Comparison of ENCODE assay signal across 14 cellular contexts in the genomic region with DNA sequence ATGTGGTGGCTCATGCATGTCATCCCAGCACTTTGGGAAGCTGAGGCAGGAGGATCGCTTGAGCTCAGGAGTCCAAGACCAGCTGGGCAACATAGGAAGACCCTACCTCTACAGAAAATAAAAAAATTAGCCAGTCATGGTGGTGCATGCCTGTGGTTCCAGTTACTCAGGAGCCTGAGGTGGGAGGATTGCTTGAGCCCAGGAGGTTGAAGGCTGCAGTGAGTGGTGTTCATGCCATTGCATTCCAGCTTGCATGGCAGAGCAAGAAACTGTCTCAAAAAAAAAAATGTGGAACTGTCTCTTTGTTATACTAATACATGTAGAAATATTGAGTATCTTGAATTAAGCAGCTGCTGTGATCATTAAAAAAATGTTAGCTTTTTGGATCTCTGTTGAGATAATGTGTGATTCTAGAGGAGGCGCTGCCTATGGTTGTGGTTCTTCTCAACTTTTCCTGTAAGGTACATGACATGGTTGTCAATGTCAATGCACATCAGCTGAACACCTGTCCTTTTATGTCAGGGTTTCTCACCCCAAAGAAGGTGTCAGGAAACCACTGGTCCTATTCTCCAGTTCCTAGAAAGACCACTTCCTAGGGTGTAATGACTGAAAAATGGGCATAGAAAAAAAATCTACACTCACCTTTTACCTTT. TPM values are rescaled to one million over a fixed set of nuclear protein-coding genes. Genes with fewer than 3 reads are reported as not detected.
"Had no signal": no experiment of that assay in that cellular context is flagged by ENCODE, and none has a peak within 500 bp of the region (broad histone marks: within the 10 kb centered on the region; RNA-seq: fewer than 3 reads in every experiment).

No MANE protein-coding gene starts in this region.

- H3K36me3 ChIP-seq: colonic mucosa, gastrocnemius medialis, left ventricle myocardium inferior, sigmoid colon, upper lobe of left lung had no signal

- H3K4me1 Mint-ChIP-seq: WTC11 had no signal

- ATAC-seq: gastrocnemius medialis, WTC11 had no signal

- H3K4me1 ChIP-seq: colonic mucosa, gastrocnemius medialis, left ventricle myocardium inferior, sigmoid colon had no signal

- H3K27me3 ChIP-seq: colonic mucosa, gastrocnemius medialis, upper lobe of left lung had no signal

- H3K9me3 ChIP-seq: colonic mucosa, gastrocnemius medialis, sigmoid colon, upper lobe of left lung had no signal

- DNase-seq: activated CD4-positive, alpha-beta T cell treated with anti-CD3 and anti-CD28 coated beads, Interleukin-2, amount 50 U/mL, for 48 hours; activated effector memory CD4-positive, alpha-beta T cell treated with anti-CD3 and anti-CD28 coated beads, Interleukin-2, amount 50 U/mL, for 16 hours; colonic mucosa; gastrocnemius medialis; kidney; left ventricle myocardium inferior; mesenchymal stem cell; sigmoid colon; stimulated activated CD4-positive, alpha-beta T cell treated with anti-CD3 and anti-CD28 coated beads, Interleukin-12 subunit alpha, Interleukin-12 subunit beta, amount 100 ng/mL, for 4 hours; stimulated activated naive CD4-positive, alpha-beta T cell treated with Interleukin-2 at 50 U/mL for 16 hours; upper lobe of left lung had no signal

- H3K27ac ChIP-seq: colonic mucosa, gastrocnemius medialis, left ventricle myocardium inferior, sigmoid colon, upper lobe of left lung had no signal

- H3K4me3 ChIP-seq: colonic mucosa, gastrocnemius medialis, left ventricle myocardium inferior, sigmoid colon, upper lobe of left lung had no signal

- H3K27ac Mint-ChIP-seq: WTC11 had no signal

- H3K4me3 Mint-ChIP-seq: WTC11 had no signal

RNA-seq across cellular contexts. Expression of gene IL1RL1, which starts 34.7 kb away (rescaled TPM):
- total RNA-seq: osteocyte, WTC11 had no signal
- polyA plus RNA-seq: neural cell had no signal
